Comparison of ENCODE assay signal across 1 cellular context in the genomic region with DNA sequence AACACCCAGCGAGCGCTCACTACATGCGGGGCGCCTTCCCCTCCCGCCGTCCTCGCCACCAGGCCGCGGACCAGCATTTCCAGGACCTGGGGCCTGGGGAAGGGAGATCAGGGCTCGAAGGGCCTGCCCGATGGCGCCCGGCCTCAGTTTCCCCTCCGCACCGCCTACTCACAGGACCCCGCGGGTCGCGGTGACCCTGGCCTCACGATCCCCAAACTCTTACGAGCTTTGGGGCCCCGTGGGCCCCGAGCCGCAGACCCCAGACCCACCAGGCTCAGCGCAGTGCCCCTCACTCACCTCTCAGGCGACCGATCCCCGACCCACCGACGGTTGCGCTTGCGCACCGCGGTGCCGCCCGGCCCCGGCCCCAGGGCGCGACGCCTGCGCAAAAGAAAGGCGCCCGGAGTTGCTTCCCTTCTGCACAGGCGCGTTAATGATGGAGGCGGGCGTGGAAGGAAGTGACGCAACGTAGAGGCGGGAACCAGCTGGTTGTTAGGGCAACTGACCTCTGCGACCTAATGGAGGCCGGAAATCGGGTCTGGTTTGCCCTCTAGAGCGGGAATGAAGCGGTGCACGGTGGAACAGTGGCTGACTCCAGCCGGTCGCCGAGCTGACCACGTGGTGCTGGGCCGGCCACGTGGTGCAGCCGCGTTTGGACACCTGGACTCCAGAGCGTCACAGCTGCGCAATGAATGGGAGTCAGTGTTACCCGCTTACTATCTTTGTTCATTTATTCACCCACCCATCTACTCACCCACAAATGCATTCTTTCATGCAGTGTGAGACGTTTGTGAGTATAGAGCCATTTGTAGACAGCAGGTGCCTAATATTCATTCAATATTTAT.
TF ChIP-seq lines count a peak whose summit lies in the region.

A gene with protein sequence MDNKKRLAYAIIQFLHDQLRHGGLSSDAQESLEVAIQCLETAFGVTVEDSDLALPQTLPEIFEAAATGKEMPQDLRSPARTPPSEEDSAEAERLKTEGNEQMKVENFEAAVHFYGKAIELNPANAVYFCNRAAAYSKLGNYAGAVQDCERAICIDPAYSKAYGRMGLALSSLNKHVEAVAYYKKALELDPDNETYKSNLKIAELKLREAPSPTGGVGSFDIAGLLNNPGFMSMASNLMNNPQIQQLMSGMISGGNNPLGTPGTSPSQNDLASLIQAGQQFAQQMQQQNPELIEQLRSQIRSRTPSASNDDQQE (minus strand): TSS at position 338 of the 845 bp plus-strand sequence. CDS start 14,205 bp downstream, outside the sequence.

TF ChIP-seq in HEK293, 187 proteins besides CTCF, POLR2A, EP300 and RAD21 (continued from another document and continues in another):
- TF ChIP-seq, protein P1, sequence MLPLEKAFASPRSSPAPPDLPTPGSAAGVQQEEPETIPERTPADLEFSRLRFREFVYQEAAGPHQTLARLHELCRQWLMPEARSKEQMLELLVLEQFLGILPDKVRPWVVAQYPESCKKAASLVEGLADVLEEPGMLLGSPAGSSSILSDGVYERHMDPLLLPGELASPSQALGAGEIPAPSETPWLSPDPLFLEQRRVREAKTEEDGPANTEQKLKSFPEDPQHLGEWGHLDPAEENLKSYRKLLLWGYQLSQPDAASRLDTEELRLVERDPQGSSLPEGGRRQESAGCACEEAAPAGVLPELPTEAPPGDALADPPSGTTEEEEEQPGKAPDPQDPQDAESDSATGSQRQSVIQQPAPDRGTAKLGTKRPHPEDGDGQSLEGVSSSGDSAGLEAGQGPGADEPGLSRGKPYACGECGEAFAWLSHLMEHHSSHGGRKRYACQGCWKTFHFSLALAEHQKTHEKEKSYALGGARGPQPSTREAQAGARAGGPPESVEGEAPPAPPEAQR (tag by site-specific recombination; IDR thresholded peaks at IDR 0.05) = no peak
- TF ChIP-seq, protein P2, sequence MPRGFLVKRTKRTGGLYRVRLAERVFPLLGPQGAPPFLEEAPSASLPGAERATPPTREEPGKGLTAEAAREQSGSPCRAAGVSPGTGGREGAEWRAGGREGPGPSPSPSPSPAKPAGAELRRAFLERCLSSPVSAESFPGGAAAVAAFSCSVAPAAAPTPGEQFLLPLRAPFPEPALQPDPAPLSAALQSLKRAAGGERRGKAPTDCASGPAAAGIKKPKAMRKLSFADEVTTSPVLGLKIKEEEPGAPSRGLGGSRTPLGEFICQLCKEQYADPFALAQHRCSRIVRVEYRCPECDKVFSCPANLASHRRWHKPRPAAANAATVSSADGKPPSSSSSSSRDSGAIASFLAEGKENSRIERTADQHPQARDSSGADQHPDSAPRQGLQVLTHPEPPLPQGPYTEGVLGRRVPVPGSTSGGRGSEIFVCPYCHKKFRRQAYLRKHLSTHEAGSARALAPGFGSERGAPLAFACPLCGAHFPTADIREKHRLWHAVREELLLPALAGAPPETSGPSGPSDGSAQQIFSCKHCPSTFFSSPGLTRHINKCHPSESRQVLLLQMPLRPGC (tag by site-specific recombination; IDR thresholded peaks at IDR 0.05) = peak; percentile 39; the same call in 1 of the 2 replicates
- TF ChIP-seq ZFP41 (tag by site-specific recombination; IDR thresholded peaks at IDR 0.05; ENCODE audit: borderline replicate concordance) = no peak
- no peak for TF ChIP-seq ZNF292 (tag by site-specific recombination; IDR thresholded peaks at IDR 0.05; ENCODE audit: borderline replicate concordance, low read depth)
- no peak for TF ChIP-seq FEZF1 (tag by site-specific recombination; IDR thresholded peaks at IDR 0.05)
- TF ChIP-seq ZBTB20 (tag by site-specific recombination; IDR thresholded peaks at IDR 0.05) = no peak; the same call in 1 of the 2 replicates
- TF ChIP-seq, protein P3, sequence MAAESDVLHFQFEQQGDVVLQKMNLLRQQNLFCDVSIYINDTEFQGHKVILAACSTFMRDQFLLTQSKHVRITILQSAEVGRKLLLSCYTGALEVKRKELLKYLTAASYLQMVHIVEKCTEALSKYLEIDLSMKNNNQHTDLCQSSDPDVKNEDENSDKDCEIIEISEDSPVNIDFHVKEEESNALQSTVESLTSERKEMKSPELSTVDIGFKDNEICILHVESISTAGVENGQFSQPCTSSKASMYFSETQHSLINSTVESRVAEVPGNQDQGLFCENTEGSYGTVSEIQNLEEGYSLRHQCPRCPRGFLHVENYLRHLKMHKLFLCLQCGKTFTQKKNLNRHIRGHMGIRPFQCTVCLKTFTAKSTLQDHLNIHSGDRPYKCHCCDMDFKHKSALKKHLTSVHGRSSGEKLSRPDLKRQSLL (tag by site-specific recombination; IDR thresholded peaks at IDR 0.05) = 0 out of 2 replicates have a peak, but pooled peaks have one; percentile 23
- peak; percentile 30; the same call in 1 of the 2 replicates for TF ChIP-seq GLIS1 (tag by site-specific recombination; IDR thresholded peaks at IDR 0.05)
- no peak for TF ChIP-seq ZNF510 (tag by site-specific recombination; IDR thresholded peaks at IDR 0.05; ENCODE audit: insufficient replicate concordance)
- TF ChIP-seq, protein P4, sequence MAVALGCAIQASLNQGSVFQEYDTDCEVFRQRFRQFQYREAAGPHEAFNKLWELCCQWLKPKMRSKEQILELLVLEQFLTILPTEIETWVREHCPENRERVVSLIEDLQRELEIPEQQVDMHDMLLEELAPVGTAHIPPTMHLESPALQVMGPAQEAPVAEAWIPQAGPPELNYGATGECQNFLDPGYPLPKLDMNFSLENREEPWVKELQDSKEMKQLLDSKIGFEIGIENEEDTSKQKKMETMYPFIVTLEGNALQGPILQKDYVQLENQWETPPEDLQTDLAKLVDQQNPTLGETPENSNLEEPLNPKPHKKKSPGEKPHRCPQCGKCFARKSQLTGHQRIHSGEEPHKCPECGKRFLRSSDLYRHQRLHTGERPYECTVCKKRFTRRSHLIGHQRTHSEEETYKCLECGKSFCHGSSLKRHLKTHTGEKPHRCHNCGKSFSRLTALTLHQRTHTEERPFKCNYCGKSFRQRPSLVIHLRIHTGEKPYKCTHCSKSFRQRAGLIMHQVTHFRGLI (tag by site-specific recombination; IDR thresholded peaks at IDR 0.05) = no peak; the same call in 1 of the 2 replicates
- peak; percentile 78 for TF ChIP-seq ZNF24 (tag by site-specific recombination; IDR thresholded peaks at IDR 0.05)
- peak; percentile 64; the same call in 1 of the 2 replicates for TF ChIP-seq ZBTB21 (tag by site-specific recombination; IDR thresholded peaks at IDR 0.05)
- TF ChIP-seq ZNF175 (tag by site-specific recombination; IDR thresholded peaks at IDR 0.05) = no peak
- peak; percentile 70 for TF ChIP-seq ZEB2 (tag by site-specific recombination; IDR thresholded peaks at IDR 0.05)
- no peak for TF ChIP-seq GLIS2 (tag by site-specific recombination; IDR thresholded peaks at IDR 0.05)
- TF ChIP-seq ZNF585B (tag by site-specific recombination; IDR thresholded peaks at IDR 0.05) = no peak
- no peak for TF ChIP-seq SALL2 (tag by site-specific recombination; IDR thresholded peaks at IDR 0.05; ENCODE audit: borderline replicate concordance)
- no peak for TF ChIP-seq ZNF623 (tag by site-specific recombination; IDR thresholded peaks at IDR 0.05)
- TF ChIP-seq, protein P5, sequence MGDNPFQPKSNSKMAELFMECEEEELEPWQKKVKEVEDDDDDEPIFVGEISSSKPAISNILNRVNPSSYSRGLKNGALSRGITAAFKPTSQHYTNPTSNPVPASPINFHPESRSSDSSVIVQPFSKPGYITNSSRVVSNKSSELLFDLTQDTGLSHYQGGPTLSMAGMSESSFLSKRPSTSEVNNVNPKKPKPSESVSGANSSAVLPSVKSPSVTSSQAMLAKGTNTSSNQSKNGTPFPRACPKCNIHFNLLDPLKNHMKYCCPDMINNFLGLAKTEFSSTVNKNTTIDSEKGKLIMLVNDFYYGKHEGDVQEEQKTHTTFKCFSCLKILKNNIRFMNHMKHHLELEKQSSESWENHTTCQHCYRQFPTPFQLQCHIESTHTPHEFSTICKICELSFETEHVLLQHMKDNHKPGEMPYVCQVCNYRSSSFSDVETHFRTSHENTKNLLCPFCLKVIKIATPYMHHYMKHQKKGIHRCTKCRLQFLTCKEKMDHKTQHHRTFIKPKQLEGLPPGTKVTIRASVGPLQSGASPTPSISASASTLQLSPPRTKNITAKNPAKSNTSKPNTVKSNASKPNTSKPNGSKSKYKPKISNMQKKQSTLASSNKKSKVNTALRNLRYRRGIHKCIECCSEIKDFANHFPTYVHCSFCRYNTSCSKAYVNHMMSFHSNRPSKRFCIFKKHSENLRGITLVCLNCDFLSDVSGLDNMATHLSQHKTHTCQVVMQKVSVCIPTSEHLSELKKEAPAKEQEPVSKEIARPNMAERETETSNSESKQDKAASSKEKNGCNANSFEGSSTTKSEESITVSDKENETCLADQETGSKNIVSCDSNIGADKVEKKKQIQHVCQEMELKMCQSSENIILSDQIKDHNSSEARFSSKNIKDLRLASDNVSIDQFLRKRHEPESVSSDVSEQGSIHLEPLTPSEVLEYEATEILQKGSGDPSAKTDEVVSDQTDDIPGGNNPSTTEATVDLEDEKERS (tag by site-specific recombination; IDR thresholded peaks at IDR 0.05) = no peak
- TF ChIP-seq GLI4 (tag by site-specific recombination; IDR thresholded peaks at IDR 0.05) = no peak
- TF ChIP-seq, protein P6, sequence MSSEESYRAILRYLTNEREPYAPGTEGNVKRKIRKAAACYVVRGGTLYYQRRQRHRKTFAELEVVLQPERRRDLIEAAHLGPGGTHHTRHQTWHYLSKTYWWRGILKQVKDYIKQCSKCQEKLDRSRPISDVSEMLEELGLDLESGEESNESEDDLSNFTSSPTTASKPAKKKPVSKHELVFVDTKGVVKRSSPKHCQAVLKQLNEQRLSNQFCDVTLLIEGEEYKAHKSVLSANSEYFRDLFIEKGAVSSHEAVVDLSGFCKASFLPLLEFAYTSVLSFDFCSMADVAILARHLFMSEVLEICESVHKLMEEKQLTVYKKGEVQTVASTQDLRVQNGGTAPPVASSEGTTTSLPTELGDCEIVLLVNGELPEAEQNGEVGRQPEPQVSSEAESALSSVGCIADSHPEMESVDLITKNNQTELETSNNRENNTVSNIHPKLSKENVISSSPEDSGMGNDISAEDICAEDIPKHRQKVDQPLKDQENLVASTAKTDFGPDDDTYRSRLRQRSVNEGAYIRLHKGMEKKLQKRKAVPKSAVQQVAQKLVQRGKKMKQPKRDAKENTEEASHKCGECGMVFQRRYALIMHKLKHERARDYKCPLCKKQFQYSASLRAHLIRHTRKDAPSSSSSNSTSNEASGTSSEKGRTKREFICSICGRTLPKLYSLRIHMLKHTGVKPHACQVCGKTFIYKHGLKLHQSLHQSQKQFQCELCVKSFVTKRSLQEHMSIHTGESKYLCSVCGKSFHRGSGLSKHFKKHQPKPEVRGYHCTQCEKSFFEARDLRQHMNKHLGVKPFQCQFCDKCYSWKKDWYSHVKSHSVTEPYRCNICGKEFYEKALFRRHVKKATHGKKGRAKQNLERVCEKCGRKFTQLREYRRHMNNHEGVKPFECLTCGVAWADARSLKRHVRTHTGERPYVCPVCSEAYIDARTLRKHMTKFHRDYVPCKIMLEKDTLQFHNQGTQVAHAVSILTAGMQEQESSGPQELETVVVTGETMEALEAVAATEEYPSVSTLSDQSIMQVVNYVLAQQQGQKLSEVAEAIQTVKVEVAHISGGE (tag by site-specific recombination; conservative IDR thresholded peaks at IDR 0.05; ENCODE audit: low read depth) = peak; percentile 86
- TF ChIP-seq, protein P7, sequence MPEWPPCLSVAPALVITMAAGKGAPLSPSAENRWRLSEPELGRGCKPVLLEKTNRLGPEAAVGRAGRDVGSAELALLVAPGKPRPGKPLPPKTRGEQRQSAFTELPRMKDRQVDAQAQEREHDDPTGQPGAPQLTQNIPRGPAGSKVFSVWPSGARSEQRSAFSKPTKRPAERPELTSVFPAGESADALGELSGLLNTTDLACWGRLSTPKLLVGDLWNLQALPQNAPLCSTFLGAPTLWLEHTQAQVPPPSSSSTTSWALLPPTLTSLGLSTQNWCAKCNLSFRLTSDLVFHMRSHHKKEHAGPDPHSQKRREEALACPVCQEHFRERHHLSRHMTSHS (tag by site-specific recombination; IDR thresholded peaks at IDR 0.05) = no peak
- TF ChIP-seq, protein P8, sequence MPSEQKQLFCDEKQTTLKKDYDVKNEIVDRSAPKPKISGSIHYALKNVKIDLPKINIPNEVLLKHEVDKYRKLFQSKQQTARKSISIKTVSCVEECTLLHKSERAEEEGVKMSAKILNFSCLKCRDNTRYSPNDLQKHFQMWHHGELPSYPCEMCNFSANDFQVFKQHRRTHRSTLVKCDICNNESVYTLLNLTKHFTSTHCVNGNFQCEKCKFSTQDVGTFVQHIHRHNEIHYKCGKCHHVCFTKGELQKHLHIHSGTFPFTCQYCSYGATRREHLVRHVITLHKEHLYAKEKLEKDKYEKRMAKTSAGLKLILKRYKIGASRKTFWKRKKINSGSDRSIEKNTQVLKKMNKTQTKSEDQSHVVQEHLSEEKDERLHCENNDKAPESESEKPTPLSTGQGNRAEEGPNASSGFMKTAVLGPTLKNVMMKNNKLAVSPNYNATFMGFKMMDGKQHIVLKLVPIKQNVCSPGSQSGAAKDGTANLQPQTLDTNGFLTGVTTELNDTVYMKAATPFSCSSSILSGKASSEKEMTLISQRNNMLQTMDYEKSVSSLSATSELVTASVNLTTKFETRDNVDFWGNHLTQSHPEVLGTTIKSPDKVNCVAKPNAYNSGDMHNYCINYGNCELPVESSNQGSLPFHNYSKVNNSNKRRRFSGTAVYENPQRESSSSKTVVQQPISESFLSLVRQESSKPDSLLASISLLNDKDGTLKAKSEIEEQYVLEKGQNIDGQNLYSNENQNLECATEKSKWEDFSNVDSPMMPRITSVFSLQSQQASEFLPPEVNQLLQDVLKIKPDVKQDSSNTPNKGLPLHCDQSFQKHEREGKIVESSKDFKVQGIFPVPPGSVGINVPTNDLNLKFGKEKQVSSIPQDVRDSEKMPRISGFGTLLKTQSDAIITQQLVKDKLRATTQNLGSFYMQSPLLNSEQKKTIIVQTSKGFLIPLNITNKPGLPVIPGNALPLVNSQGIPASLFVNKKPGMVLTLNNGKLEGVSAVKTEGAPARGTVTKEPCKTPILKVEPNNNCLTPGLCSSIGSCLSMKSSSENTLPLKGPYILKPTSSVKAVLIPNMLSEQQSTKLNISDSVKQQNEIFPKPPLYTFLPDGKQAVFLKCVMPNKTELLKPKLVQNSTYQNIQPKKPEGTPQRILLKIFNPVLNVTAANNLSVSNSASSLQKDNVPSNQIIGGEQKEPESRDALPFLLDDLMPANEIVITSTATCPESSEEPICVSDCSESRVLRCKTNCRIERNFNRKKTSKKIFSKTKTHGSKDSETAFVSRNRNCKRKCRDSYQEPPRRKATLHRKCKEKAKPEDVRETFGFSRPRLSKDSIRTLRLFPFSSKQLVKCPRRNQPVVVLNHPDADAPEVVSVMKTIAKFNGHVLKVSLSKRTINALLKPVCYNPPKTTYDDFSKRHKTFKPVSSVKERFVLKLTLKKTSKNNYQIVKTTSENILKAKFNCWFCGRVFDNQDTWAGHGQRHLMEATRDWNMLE (tag by site-specific recombination; conservative IDR thresholded peaks at IDR 0.05; ENCODE audit: low read depth) = peak; percentile 79
- no peak for TF ChIP-seq KLF9 (tag by site-specific recombination; IDR thresholded peaks at IDR 0.05; ENCODE audit: low read depth)
- TF ChIP-seq, protein P9, sequence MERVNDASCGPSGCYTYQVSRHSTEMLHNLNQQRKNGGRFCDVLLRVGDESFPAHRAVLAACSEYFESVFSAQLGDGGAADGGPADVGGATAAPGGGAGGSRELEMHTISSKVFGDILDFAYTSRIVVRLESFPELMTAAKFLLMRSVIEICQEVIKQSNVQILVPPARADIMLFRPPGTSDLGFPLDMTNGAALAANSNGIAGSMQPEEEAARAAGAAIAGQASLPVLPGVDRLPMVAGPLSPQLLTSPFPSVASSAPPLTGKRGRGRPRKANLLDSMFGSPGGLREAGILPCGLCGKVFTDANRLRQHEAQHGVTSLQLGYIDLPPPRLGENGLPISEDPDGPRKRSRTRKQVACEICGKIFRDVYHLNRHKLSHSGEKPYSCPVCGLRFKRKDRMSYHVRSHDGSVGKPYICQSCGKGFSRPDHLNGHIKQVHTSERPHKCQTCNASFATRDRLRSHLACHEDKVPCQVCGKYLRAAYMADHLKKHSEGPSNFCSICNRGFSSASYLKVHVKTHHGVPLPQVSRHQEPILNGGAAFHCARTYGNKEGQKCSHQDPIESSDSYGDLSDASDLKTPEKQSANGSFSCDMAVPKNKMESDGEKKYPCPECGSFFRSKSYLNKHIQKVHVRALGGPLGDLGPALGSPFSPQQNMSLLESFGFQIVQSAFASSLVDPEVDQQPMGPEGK (tag by site-specific recombination; IDR thresholded peaks at IDR 0.05) = no peak; the same call in none of the 2 replicates
- peak; percentile 62 for TF ChIP-seq ZBTB48 (tag by site-specific recombination; IDR thresholded peaks at IDR 0.05)
